Comparison of ENCODE assay signal across 14 cellular contexts in the genomic region with DNA sequence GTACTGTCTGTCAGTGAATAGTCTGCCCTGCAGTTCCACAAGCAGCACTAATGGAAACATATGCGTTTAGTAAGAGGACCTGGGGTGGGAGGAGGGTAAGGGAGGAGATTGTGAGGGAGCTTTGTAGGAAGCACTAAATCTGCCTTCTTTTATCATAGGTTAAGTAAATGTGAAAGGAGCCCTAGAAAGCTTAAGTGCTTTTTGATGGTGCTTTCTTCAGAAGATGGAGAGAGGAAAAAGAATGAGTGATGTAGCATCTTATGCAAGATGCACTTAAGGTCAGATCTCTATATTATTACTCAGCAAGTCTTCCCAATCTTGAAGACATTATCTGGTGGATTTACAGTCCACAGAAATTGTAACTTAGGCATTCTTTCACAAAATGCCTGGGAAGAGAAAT.
"Had no signal": no experiment of that assay in that cellular context is flagged by ENCODE, and none has a peak within 500 bp of the region (broad histone marks: within the 10 kb centered on the region; RNA-seq: fewer than 3 reads in every experiment).

No MANE protein-coding gene starts in this region.

- H3K9me3 ChIP-seq: esophagus muscularis mucosa, gastroesophageal sphincter had no signal

- H3K27me3 Mint-ChIP-seq: activated CD4-positive, alpha-beta T cell treated with anti-CD3 and anti-CD28 coated beads, Interleukin-2, amount 10 ng/mL, durations not matched to agents 7 days and 5 days; activated naive CD8-positive, alpha-beta T cell treated with anti-CD3 and anti-CD28 coated beads, Interleukin-2, amount 50 U/mL, for 24 hours; brain; stimulated activated naive B cell treated with anti-CD40 and anti-IgM and Interleukin-4, amounts not matched to agents 10 μg/mL and 1 μg/mL and 100 μg/mL, for 72 hours had no signal

- H3K4me1 Mint-ChIP-seq: activated CD4-positive, alpha-beta T cell treated with anti-CD3 and anti-CD28 coated beads, Interleukin-2, amount 10 ng/mL, durations not matched to agents 7 days and 5 days; activated naive CD8-positive, alpha-beta T cell treated with anti-CD3 and anti-CD28 coated beads, Interleukin-2, amount 50 U/mL, for 24 hours; brain; stimulated activated naive B cell treated with anti-CD40 and anti-IgM and Interleukin-4, amounts not matched to agents 10 μg/mL and 1 μg/mL and 100 μg/mL, for 72 hours had no signal

- H3K27ac Mint-ChIP-seq: activated CD4-positive, alpha-beta T cell treated with anti-CD3 and anti-CD28 coated beads, Interleukin-2, amount 10 ng/mL, durations not matched to agents 7 days and 5 days; activated naive CD8-positive, alpha-beta T cell treated with anti-CD3 and anti-CD28 coated beads, Interleukin-2, amount 50 U/mL, for 24 hours; brain; mesothelial cell of epicardium; stimulated activated naive B cell treated with anti-CD40 and anti-IgM and Interleukin-4, amounts not matched to agents 10 μg/mL and 1 μg/mL and 100 μg/mL, for 72 hours had no signal

- H3K36me3 ChIP-seq: esophagus muscularis mucosa, gastroesophageal sphincter had no signal

- H3K4me3 Mint-ChIP-seq: activated CD4-positive, alpha-beta T cell treated with anti-CD3 and anti-CD28 coated beads, Interleukin-2, amount 10 ng/mL, durations not matched to agents 7 days and 5 days; activated naive CD8-positive, alpha-beta T cell treated with anti-CD3 and anti-CD28 coated beads, Interleukin-2, amount 50 U/mL, for 24 hours; brain; mesothelial cell of epicardium; stimulated activated naive B cell treated with anti-CD40 and anti-IgM and Interleukin-4, amounts not matched to agents 10 μg/mL and 1 μg/mL and 100 μg/mL, for 72 hours had no signal

- DNase-seq: activated CD4-positive, alpha-beta T cell treated with anti-CD3 and anti-CD28 coated beads, Interleukin-2, amount 10 ng/mL, durations not matched to agents 7 days and 5 days; activated CD4-positive, CD25-positive, alpha-beta regulatory T cell; activated CD8-positive, alpha-beta memory T cell treated with anti-CD3 and anti-CD28 coated beads for 24 hours; activated naive CD4-positive, alpha-beta T cell treated with Interleukin-2 at 50 U/mL for 16 hours; activated naive CD8-positive, alpha-beta T cell treated with anti-CD3 and anti-CD28 coated beads, Interleukin-2, amount 50 U/mL, for 24 hours; kidney; right cardiac atrium; stimulated activated CD4-positive, alpha-beta T cell treated with anti-CD3 and anti-CD28 coated beads, Interleukin-1b, Interleukin-23, amount 100 ng/mL, for 48 hours; stimulated activated naive B cell treated with anti-CD40 and anti-IgM and Interleukin-4, amounts not matched to agents 10 μg/mL and 1 μg/mL and 100 μg/mL, for 72 hours; trophoblast cell had no signal

- H3K27me3 ChIP-seq: esophagus muscularis mucosa, gastroesophageal sphincter had no signal

- ATAC-seq: activated naive CD8-positive, alpha-beta T cell treated with anti-CD3 and anti-CD28 coated beads, Interleukin-2, amount 50 U/mL, for 24 hours; gastroesophageal sphincter; right cardiac atrium; stimulated activated naive B cell treated with anti-CD40 and anti-IgM and Interleukin-4, amounts not matched to agents 10 μg/mL and 1 μg/mL and 100 μg/mL, for 72 hours had no signal

- H3K9me3 Mint-ChIP-seq: activated CD4-positive, alpha-beta T cell treated with anti-CD3 and anti-CD28 coated beads, Interleukin-2, amount 10 ng/mL, durations not matched to agents 7 days and 5 days; brain; stimulated activated naive B cell treated with anti-CD40 and anti-IgM and Interleukin-4, amounts not matched to agents 10 μg/mL and 1 μg/mL and 100 μg/mL, for 72 hours had no signal

- H3K4me3 ChIP-seq: esophagus muscularis mucosa, gastroesophageal sphincter had no signal

- H3K4me1 ChIP-seq: esophagus muscularis mucosa, gastroesophageal sphincter had no signal

- H3K36me3 Mint-ChIP-seq: brain; mesothelial cell of epicardium; stimulated activated naive B cell treated with anti-CD40 and anti-IgM and Interleukin-4, amounts not matched to agents 10 μg/mL and 1 μg/mL and 100 μg/mL, for 72 hours had no signal

- H3K27ac ChIP-seq: esophagus muscularis mucosa, gastroesophageal sphincter had no signal
